In the genomic region with DNA sequence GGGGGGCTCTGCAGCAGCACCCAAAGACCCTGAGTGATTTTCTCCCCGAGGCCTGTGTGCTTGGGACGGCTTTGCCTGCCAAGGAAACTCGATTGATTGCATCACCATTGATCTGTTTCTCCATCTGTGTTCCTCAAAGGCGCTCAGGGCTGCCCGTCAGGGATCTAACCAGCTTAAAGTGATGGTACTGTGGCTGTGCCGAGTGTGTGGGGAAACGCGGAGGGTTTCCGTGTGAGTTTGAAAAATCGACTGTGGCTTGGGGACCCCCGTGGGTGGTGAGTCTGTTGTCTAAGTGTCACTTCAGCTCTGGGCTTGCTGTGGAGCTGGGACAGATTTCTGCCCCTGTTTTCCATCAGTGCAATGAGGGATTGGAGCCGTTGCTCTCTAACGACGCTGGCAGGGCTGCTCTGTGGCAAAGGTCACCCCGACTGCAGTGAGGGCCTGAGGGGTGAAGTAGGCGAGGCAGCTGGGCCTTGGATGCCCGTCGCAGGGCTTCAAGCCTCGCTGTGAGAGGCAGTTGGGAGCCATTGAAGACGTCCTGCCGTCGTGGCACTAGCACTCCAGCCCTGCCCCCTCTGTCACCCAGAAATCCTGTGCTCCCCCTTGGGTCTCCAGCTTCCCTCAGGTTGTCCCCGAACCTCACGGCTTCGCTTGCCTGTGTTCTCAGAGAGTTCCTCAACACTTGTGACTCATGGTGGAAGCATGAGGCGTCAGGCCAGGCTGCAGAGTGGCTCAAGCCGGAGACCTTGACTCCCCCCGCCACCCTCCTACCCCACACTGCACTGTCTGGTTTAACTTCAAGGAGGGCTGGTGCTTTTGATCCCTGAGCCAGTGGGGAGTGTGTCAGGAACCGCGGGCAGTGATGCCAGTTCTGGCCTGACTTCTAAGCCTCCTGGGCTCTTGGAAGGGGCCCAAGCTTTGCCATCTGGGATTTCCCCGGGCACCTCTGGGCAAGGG, we compare ENCODE assay signal across 2 cellular contexts.
TF ChIP-seq lines count a peak whose summit lies in the region.

No MANE protein-coding gene starts in this region.

TF ChIP-seq in HepG2, 621 proteins besides CTCF, POLR2A, EP300 and RAD21:
- TF ChIP-seq HMG20B (CRISPR knock-in tag; conservative IDR thresholded peaks at IDR 0.05) = no peak
- no peak for TF ChIP-seq PHF20 (CRISPR knock-in tag; IDR thresholded peaks at IDR 0.05)
- TF ChIP-seq FOSL2 (CRISPR knock-in tag; IDR thresholded peaks at IDR 0.05) = peak; percentile 32; the same call in 1 of the 2 replicates
- TF ChIP-seq ZNF230 (CRISPR knock-in tag; IDR thresholded peaks at IDR 0.05) = no peak
- TF ChIP-seq KLF12 (CRISPR knock-in tag; IDR thresholded peaks at IDR 0.05; ENCODE audit: borderline replicate concordance) = no peak
- no peak for TF ChIP-seq DMAP1 (CRISPR knock-in tag; IDR thresholded peaks at IDR 0.05)
- TF ChIP-seq CEBPB (IDR thresholded peaks at IDR 0.05; ENCODE audit: borderline replicate concordance, low read depth, low read length) = peak; percentile 47; the same call in 1 of the 2 replicates

TF ChIP-seq in GM12891, 5 proteins besides CTCF, POLR2A, EP300 and RAD21:
- no peak for TF ChIP-seq TAF1 (IDR thresholded peaks at IDR 0.05; ENCODE audit: low read depth, low read length)
